In the genomic region with DNA sequence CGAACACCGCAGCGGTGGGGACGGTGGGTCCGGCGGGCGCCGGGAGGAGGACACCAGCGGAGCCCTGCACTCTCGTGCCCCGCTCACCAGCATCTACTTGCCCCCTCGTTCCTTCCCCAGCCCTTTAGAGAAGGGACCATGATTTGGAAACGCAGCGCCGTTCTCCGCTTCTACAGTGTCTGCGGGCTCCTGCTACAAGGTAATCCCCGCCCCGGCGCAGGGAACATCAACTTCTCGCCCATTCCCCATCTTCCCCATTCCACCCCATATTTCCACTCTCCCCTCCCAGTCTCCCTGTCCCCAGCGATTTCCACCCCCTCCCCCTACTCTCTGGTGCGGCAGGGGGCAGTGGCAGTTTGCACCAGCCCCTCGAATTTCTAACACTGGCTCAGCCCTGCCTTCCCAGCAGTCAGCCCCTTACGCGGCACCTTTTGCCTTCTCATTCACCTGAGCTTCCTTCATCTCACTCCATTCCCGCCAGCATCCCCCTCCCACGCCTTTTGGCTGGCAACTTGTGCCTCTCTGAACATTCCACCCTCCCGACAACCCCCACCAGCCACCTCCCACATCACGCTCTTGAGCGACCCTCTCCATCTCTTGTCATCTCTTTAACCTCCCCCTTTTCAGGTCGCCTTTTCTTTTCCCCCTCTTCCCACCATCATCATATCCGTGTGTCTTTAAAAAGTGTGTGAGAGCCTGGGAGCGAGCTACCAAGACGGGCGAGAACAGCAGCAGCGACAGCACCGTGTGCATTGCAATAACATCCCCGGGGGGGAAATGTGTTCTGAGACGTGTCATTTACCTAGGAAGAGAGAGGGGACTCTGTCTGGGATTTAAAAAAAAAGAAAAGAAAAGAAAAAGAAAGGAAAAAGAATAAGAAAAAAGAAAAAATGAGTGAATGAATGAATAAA, we compare ENCODE assay signal across 8 cellular contexts. TPM values are rescaled to one million over a fixed set of nuclear protein-coding genes. Genes with fewer than 3 reads are reported as not detected.
DNase-seq lines count a peak whose midpoint lies in the region; ATAC-seq and TF ChIP-seq lines count a peak whose summit lies in the region.

No MANE protein-coding gene starts in this region.

- H3K27me3 ChIP-seq in NT2/D1 (ENCODE audit: insufficient read depth, insufficient read length) = peaks cover 15% of the 10 kb centered on the region
- peaks cover 0 to 59% (median 12%) of the 10 kb centered on the region in 4 donors for H3K27me3 ChIP-seq in esophagus squamous epithelium

- H3K27ac ChIP-seq in esophagus squamous epithelium = peak overlapping the region in 1 of 4 donors; percentile 44

- TF ChIP-seq POLR2A in esophagus squamous epithelium (IDR thresholded peaks at IDR 0.05) = no peak

- H3K4me1 ChIP-seq in NT2/D1 (ENCODE audit: insufficient read depth, insufficient read length) (no peaks in the 10 kb centered on the region), esophagus squamous epithelium (peaks cover 4 to 21% (median 8%) of the 10 kb centered on the region in 3 donors)

- ATAC-seq in GM19467 (IDR thresholded peaks at IDR 0.05; ENCODE audit: unreplicated experiment) (no peak), HG02588 (IDR thresholded peaks at IDR 0.05; ENCODE audit: unreplicated experiment) (no peak)

- intact Hi-C loops in esophagus squamous epithelium (cut with DNase I) = no loop called here
- intact Hi-C loops in posterior cingulate gyrus (cut with DNase I) = loop anchor here (5.0 kb wide), 2 partner anchors 412 to 618 kb away; no protein-coding TSS in a partner anchor

- 2 to 5% methylated on average over 29 to 34 of the region's 40 CpGs for WGBS in esophagus squamous epithelium, 2 donors

- H3K4me3 ChIP-seq in NT2/D1 (ENCODE audit: insufficient read length, low read depth) = peak overlapping the region; percentile 81
- H3K4me3 ChIP-seq in esophagus squamous epithelium = peak overlapping the region; percentile 29 to 69 (median 50)

- in situ Hi-C loops in G401 (cut with HindIII; ENCODE audit: low sequenced_read_pairs) = no loop called here

- H3K36me3 ChIP-seq in NT2/D1 (ENCODE audit: insufficient read depth, insufficient read length, low read length) (no peaks in the 10 kb centered on the region), esophagus squamous epithelium (no peaks in the 10 kb centered on the region)

- no peaks in the 10 kb centered on the region for H3K9me3 ChIP-seq in NT2/D1 (ENCODE audit: insufficient read depth, low read length)
- no peaks in the 10 kb centered on the region for H3K9me3 ChIP-seq in esophagus squamous epithelium

- peak; percentile 76 for DNase-seq in G401 (ENCODE audit: low spot score)
- DNase-seq in NT2/D1 (ENCODE audit: low read depth, low spot score) = peak; percentile 46
- DNase-seq in esophagus squamous epithelium (lab: John Stamatoyannopoulos, UW) = no peak
- peak in 9 of 10 donors; percentile 31 to 89 (median 37) for DNase-seq in posterior cingulate gyrus
- no peak for DNase-seq in RPMI8226
- no peak for DNase-seq in activated effector memory CD4-positive, alpha-beta T cell treated with anti-CD3 and anti-CD28 coated beads, Interleukin-2, amount 50 U/mL, for 16 hours

- H3K9ac ChIP-seq in NT2/D1 (ENCODE audit: insufficient read length, low read depth) = peak overlapping the region; percentile 82

- no peak for TF ChIP-seq CTCF in esophagus squamous epithelium (IDR thresholded peaks at IDR 0.05)

RNA-seq across cellular contexts. Expression of a gene that starts 0.9 kb away (rescaled TPM):
- total RNA-seq in G401 (2014; rRNA removed; shearing (Covaris generic)) = not detected in 2 replicates
- total RNA-seq in esophagus squamous epithelium = under 1 TPM; 0.08 to 0.76 (median 0.34) TPM

Comparison
In these comparisons a context has a peak if more than half of its experiments do, and no peak if none do; other contexts are left out.
1. DNase-seq: peak in G401 (single experiment), NT2/D1 (single experiment) and posterior cingulate gyrus (9 of 10); none in esophagus squamous epithelium (single experiment), RPMI8226 (single experiment) and activated effector memory CD4-positive, alpha-beta T cell treated with anti-CD3 and anti-CD28 coated beads, Interleukin-2, amount 50 U/mL, for 16 hours (single experiment).